In genomic region chr6:43477235-43478007, GRCh38 we compare ENCODE assay signal across 1 cellular context.
A peak's percentile ranks its signal among the peaks of the same experiment; 100 is the strongest.
TF ChIP-seq lines count a peak whose summit lies in the region.

TJAP1 (plus strand) TSS chr6:43477570; CDS start chr6:43499002, 21,432 bp downstream.

TF ChIP-seq in K562, 482 proteins besides CTCF, POLR2A, EP300 and RAD21 (continued from another document and continues in another):
- TF ChIP-seq E4F1 (CRISPR knock-in tag; IDR thresholded peaks at IDR 0.05; ENCODE audit: borderline replicate concordance) (no peak), SMARCA4 (IDR thresholded peaks at IDR 0.05) (peak; percentile 1; the same call in 1 of the 2 replicates), NFYB (IDR thresholded peaks at IDR 0.05; ENCODE audit: extremely low read depth, insufficient read length) (no peak), ZNF311 (CRISPR knock-in tag; IDR thresholded peaks at IDR 0.05) (no peak), CEBPZ (IDR thresholded peaks at IDR 0.05; ENCODE audit: borderline replicate concordance, low read depth, low read length) (no peak), RREB1 (CRISPR knock-in tag; IDR thresholded peaks at IDR 0.05) (no peak), GTF3C2 (IDR thresholded peaks at IDR 0.05; ENCODE audit: borderline replicate concordance, extremely low read depth, insufficient read length) (no peak), PTBP1 (IDR thresholded peaks at IDR 0.05; ENCODE audit: low read depth, low read length) (no peak), ZNF41 (CRISPR knock-in tag; conservative IDR thresholded peaks at IDR 0.05) (no peak), CXXC5 (CRISPR knock-in tag; IDR thresholded peaks at IDR 0.05) (peak; percentile 89), ZMIZ1 (IDR thresholded peaks at IDR 0.05; ENCODE audit: low read depth in 2 of 2, low read length in 2 of 2) (no peak; a peak in 1 of 4 replicates), KAT7 (CRISPR knock-in tag; IDR thresholded peaks at IDR 0.05; ENCODE audit: borderline replicate concordance) (no peak; the same call in 1 of the 2 replicates), ZFP36 (IDR thresholded peaks at IDR 0.05; ENCODE audit: low read depth, low read length, partially characterized antibody) (no peak), KLF6 (CRISPR knock-in tag; IDR thresholded peaks at IDR 0.05; ENCODE audit: borderline replicate concordance) (no peak), ZNF518B (CRISPR knock-in tag; IDR thresholded peaks at IDR 0.05) (no peak), FOXO4 (CRISPR knock-in tag; IDR thresholded peaks at IDR 0.05) (no peak), THRB (CRISPR knock-in tag; conservative IDR thresholded peaks at IDR 0.05) (0 out of 2 replicates have a peak, but pooled peaks have one; percentile 7), HLTF (IDR thresholded peaks at IDR 0.05) (no peak), ZFP91 (CRISPR knock-in tag; IDR thresholded peaks at IDR 0.05) (no peak), TAF7 (tag; IDR thresholded peaks at IDR 0.05) (peak; percentile 94), ILF3 (IDR thresholded peaks at IDR 0.05; ENCODE audit: borderline replicate concordance) (no peak)
